ENCODE assay signal across 8 cellular contexts in the genomic region with DNA sequence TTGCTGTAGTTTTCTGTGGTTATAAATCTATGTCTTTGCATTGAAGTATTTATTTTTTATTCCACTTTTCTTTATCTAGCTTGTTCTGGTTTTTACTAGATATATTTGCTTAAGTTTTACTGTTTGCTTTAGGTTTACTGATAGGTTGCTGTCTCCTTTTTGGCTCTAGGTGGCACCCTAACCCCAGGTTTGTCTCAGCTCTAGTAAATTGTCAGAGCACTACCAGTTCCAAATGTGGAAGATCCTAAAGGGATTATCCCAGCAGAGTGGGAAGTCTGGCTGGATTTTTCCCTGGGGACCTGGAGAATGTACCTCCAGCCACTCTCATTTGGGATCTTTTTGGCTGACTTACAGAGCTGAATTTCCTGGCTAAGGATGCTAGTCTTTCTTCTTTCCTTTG.
DNase-seq lines count a peak whose midpoint lies in the region; ATAC-seq and TF ChIP-seq lines count a peak whose summit lies in the region.

No MANE protein-coding gene starts in this region.

- H3K27me3 ChIP-seq in SJCRH30 (no peaks in the 10 kb centered on the region), body of pancreas (no peaks in the 10 kb centered on the region), kidney epithelial cell (ENCODE audit: control insufficient read depth, insufficient read depth, low read length) (no peaks in the 10 kb centered on the region)

- peak; percentile 83 for TF ChIP-seq CTCF in GM13977 (IDR thresholded peaks at IDR 0.05; ENCODE audit: extremely low read depth, insufficient read depth, missing control alignments)
- peak; percentile 25 to 80 (median 61) for TF ChIP-seq CTCF in body of pancreas (IDR thresholded peaks at IDR 0.05)
- TF ChIP-seq CTCF in kidney epithelial cell (IDR thresholded peaks at IDR 0.05; ENCODE audit: insufficient read depth, low read length, poor library complexity, severe bottlenecking), result peak; percentile 61

- ATAC-seq in body of pancreas (no peak), HG03025 (IDR thresholded peaks at IDR 0.05; ENCODE audit: low FRiP score, unreplicated experiment) (no peak)

- H3K9me3 ChIP-seq in SJCRH30 (replicated peaks), result no peaks in the 10 kb centered on the region
- H3K9me3 ChIP-seq in body of pancreas, result no peaks in the 10 kb centered on the region

- intact Hi-C loops in body of pancreas (cut with DNase I), result no loop called here

- no peak overlapping the region for H3K4me3 ChIP-seq in Jurkat, Clone E6-1 (ENCODE audit: low read length)
- H3K4me3 ChIP-seq in SJCRH30 (no peak overlapping the region), body of pancreas (no peak overlapping the region), kidney epithelial cell (ENCODE audit: low read depth, low read length) (no peak overlapping the region)

- DNase-seq in Ammon's horn (ENCODE audit: low spot score), result peak; percentile 60
- peak; percentile 40 for DNase-seq in GM13977 (ENCODE audit: low spot score)
- DNase-seq in Jurkat, Clone E6-1 (ENCODE audit: low read depth, low spot score), result peak; percentile 27
- DNase-seq in SJCRH30, result peak; percentile 25 to 65
- DNase-seq in body of pancreas, result peak; percentile 30 to 61 (median 48)
- peak; percentile 1 for DNase-seq in kidney epithelial cell (ENCODE audit: low read depth)
- peak in 2 of 3 donors; percentile 3 for DNase-seq in stimulated activated CD4-positive, alpha-beta T cell treated with anti-CD3 and anti-CD28 coated beads, TNF-alpha, amount 100 ng/mL, for 1 hour (ENCODE audit: low read depth in 3 of 3, low spot score in 1 of 3)

- no peak for TF ChIP-seq POLR2A in body of pancreas (IDR thresholded peaks at IDR 0.05)

- no peaks in the 10 kb centered on the region for H3K4me1 ChIP-seq in SJCRH30
- no peaks in the 10 kb centered on the region for H3K4me1 ChIP-seq in body of pancreas

- no peaks in the 10 kb centered on the region for H3K36me3 ChIP-seq in SJCRH30
- H3K36me3 ChIP-seq in body of pancreas (replicated peaks in 1 of 2; ENCODE audit: insufficient read depth in 1 of 2, low read depth in 2 of 2), result no peaks in the 10 kb centered on the region
- no peaks in the 10 kb centered on the region for H3K36me3 ChIP-seq in kidney epithelial cell (ENCODE audit: control insufficient read depth, insufficient read depth, low read length)

- in situ Hi-C loops in GM13977 (cut with MboI; ENCODE audit: low pct_unique_long_range_greater_than_20kb, low sequenced_read_pairs, unreplicated experiment), result loop anchor here (25.0 kb wide), 1 partner anchor 183 kb away; no protein-coding TSS in a partner anchor

- H3K27ac ChIP-seq in SJCRH30 (no peak overlapping the region), body of pancreas (no peak overlapping the region)

Comparison
In these comparisons a context has a peak if more than half of its experiments do, and no peak if none do; other contexts are left out.
1. DNase-seq: peak in every context shown above with its lines; median percentile 60 in Ammon's horn; 48 in body of pancreas; 45 in SJCRH30; 40 in GM13977; 27 in Jurkat, Clone E6-1; 3 in stimulated activated CD4-positive, alpha-beta T cell treated with anti-CD3 and anti-CD28 coated beads, TNF-alpha, amount 100 ng/mL, for 1 hour; 1 in kidney epithelial cell.